In the genomic region with DNA sequence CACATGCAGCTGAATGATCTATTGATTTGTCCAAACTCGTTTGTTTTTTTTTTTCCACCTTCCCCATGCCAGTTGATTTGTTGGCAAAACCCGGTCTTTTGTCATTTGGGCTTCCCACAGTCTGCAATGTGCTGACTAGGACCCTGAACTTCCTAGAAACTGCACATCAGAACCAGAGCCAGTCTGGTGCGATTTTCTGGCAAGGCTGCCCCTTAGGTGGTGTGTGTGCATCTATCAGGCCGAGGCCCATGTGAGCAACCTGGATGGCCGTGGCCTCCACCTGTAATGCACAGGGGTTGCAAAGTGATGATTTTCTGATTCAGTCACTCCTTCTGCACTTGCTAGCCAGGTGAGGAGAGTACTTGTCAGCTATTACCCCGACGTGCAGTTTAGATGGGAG, we compare ENCODE assay signal across 19 cellular contexts. TPM values are rescaled to one million over a fixed set of nuclear protein-coding genes. Genes with fewer than 3 reads are reported as not detected.
DNase-seq lines count a peak whose midpoint lies in the region; ATAC-seq lines count a peak whose summit lies in the region.
"Had no signal": no experiment of that assay in that cellular context is flagged by ENCODE, and none has a peak within 500 bp of the region (broad histone marks: within the 10 kb centered on the region; RNA-seq: fewer than 3 reads in every experiment).

No MANE protein-coding gene starts in this region.

- no peak for DNase-seq in activated naive CD4-positive, alpha-beta T cell treated with anti-CD3 and anti-CD28 coated beads for 36 hours
- no peak for DNase-seq in activated naive CD4-positive, alpha-beta T cell treated with Interleukin-2 at 50 U/mL for 16 hours
- DNase-seq in activated CD4-positive, alpha-beta memory T cell treated with anti-CD3 and anti-CD28 coated beads for 36 hours: no peak
- no peak for DNase-seq in central memory CD8-positive, alpha-beta T cell (ENCODE audit: low spot score in 2 of 2)
- DNase-seq in NCI-H146 treated with DMSO at 0.1 percent for 48 hours (lab: John Stamatoyannopoulos, UW; ENCODE audit: unreplicated experiment) (no peak), HT-29 (ENCODE audit: low spot score) (no peak), NCI-H2196 (lab: John Stamatoyannopoulos, UW; ENCODE audit: unreplicated experiment) (no peak)
- DNase-seq: cerebellar nuclear complex; DMS79 treated with DMSO at 0.1 percent for 48 hours; effector CD4-positive, alpha-beta T cell; KG1; left ventricle myocardium superior; NCI-H187; NCI-H226; nucleus accumbens; PC-3; retina; thyroid gland had no signal

- intact Hi-C loops in activated naive CD4-positive, alpha-beta T cell treated with anti-CD3 and anti-CD28 coated beads for 36 hours (cut with micrococcal nuclease): loop anchor here (5.0 kb wide), 1 partner anchor 400 kb away; a partner anchor contains a TSS
- intact Hi-C loops in activated CD4-positive, alpha-beta memory T cell treated with anti-CD3 and anti-CD28 coated beads for 36 hours (cut with micrococcal nuclease): no loop called here

- CTCF ChIA-PET in activated naive CD4-positive, alpha-beta T cell treated with anti-CD3 and anti-CD28 coated beads for 36 hours (lab: Charles Lee): interaction anchor here (0.6 kb wide), 1 partner anchor 53 kb away, joined by 5 read pairs; no protein-coding TSS in a partner anchor
- CTCF ChIA-PET in activated CD4-positive, alpha-beta memory T cell treated with anti-CD3 and anti-CD28 coated beads for 36 hours (lab: Charles Lee): interaction anchor here (1.3 kb wide), 1 partner anchor 11 kb away, joined by 5 read pairs; no protein-coding TSS in a partner anchor

- H3K27me3 Mint-ChIP-seq in activated naive CD4-positive, alpha-beta T cell treated with anti-CD3 and anti-CD28 coated beads for 36 hours (ENCODE audit: low read depth): no peaks in the 10 kb centered on the region
- H3K27me3 Mint-ChIP-seq in activated CD4-positive, alpha-beta memory T cell treated with anti-CD3 and anti-CD28 coated beads for 36 hours: no peaks in the 10 kb centered on the region
- H3K27me3 Mint-ChIP-seq in central memory CD8-positive, alpha-beta T cell: no peaks in the 10 kb centered on the region
- H3K27me3 Mint-ChIP-seq in stimulated activated memory B cell treated with anti-CD40 and anti-IgM and Interleukin-4, amounts not matched to agents 10 μg/mL and 1 μg/mL and 100 μg/mL, for 72 hours: no peaks in the 10 kb centered on the region

- peak overlapping the region; percentile 25 for H3K27ac Mint-ChIP-seq in activated naive CD4-positive, alpha-beta T cell treated with anti-CD3 and anti-CD28 coated beads for 36 hours
- H3K27ac Mint-ChIP-seq in activated CD4-positive, alpha-beta memory T cell treated with anti-CD3 and anti-CD28 coated beads for 36 hours: peak overlapping the region; percentile 83
- peak overlapping the region; percentile 94 for H3K27ac Mint-ChIP-seq in central memory CD8-positive, alpha-beta T cell (ENCODE audit: low read depth)
- H3K27ac Mint-ChIP-seq in stimulated activated memory B cell treated with anti-CD40 and anti-IgM and Interleukin-4, amounts not matched to agents 10 μg/mL and 1 μg/mL and 100 μg/mL, for 72 hours: peak overlapping the region; percentile 87

- peaks cover 92% of the 10 kb centered on the region for H3K4me1 Mint-ChIP-seq in activated naive CD4-positive, alpha-beta T cell treated with anti-CD3 and anti-CD28 coated beads for 36 hours (ENCODE audit: low read depth)
- peaks cover 93% of the 10 kb centered on the region for H3K4me1 Mint-ChIP-seq in activated CD4-positive, alpha-beta memory T cell treated with anti-CD3 and anti-CD28 coated beads for 36 hours (ENCODE audit: low read depth)
- peaks cover 88% of the 10 kb centered on the region for H3K4me1 Mint-ChIP-seq in central memory CD8-positive, alpha-beta T cell
- peaks cover 92% of the 10 kb centered on the region for H3K4me1 Mint-ChIP-seq in stimulated activated memory B cell treated with anti-CD40 and anti-IgM and Interleukin-4, amounts not matched to agents 10 μg/mL and 1 μg/mL and 100 μg/mL, for 72 hours

- no peaks in the 10 kb centered on the region for H3K9me3 Mint-ChIP-seq in activated naive CD4-positive, alpha-beta T cell treated with anti-CD3 and anti-CD28 coated beads for 36 hours
- H3K9me3 Mint-ChIP-seq in activated CD4-positive, alpha-beta memory T cell treated with anti-CD3 and anti-CD28 coated beads for 36 hours: no peaks in the 10 kb centered on the region
- H3K9me3 Mint-ChIP-seq in central memory CD8-positive, alpha-beta T cell: no peaks in the 10 kb centered on the region
- no peaks in the 10 kb centered on the region for H3K9me3 Mint-ChIP-seq in stimulated activated memory B cell treated with anti-CD40 and anti-IgM and Interleukin-4, amounts not matched to agents 10 μg/mL and 1 μg/mL and 100 μg/mL, for 72 hours

- ATAC-seq in central memory CD8-positive, alpha-beta T cell (replicated peaks; ENCODE audit: extremely low read depth, poor library complexity, severe bottlenecking): no peak
- ATAC-seq in stimulated activated memory B cell treated with anti-CD40 and anti-IgM and Interleukin-4, amounts not matched to agents 10 μg/mL and 1 μg/mL and 100 μg/mL, for 72 hours: no peak
- ATAC-seq: left ventricle myocardium superior, PC-3 had no signal

- H3K36me3 Mint-ChIP-seq in activated naive CD4-positive, alpha-beta T cell treated with anti-CD3 and anti-CD28 coated beads for 36 hours (ENCODE audit: low read depth): peaks cover 13% of the 10 kb centered on the region
- peaks cover 23% of the 10 kb centered on the region for H3K36me3 Mint-ChIP-seq in activated CD4-positive, alpha-beta memory T cell treated with anti-CD3 and anti-CD28 coated beads for 36 hours
- H3K36me3 Mint-ChIP-seq in central memory CD8-positive, alpha-beta T cell (ENCODE audit: insufficient read depth): peaks cover 11% of the 10 kb centered on the region
- H3K36me3 Mint-ChIP-seq in stimulated activated memory B cell treated with anti-CD40 and anti-IgM and Interleukin-4, amounts not matched to agents 10 μg/mL and 1 μg/mL and 100 μg/mL, for 72 hours: peaks cover 51% of the 10 kb centered on the region

- H3K4me3 Mint-ChIP-seq in activated naive CD4-positive, alpha-beta T cell treated with anti-CD3 and anti-CD28 coated beads for 36 hours: no peak overlapping the region
- no peak overlapping the region for H3K4me3 Mint-ChIP-seq in activated CD4-positive, alpha-beta memory T cell treated with anti-CD3 and anti-CD28 coated beads for 36 hours
- H3K4me3 Mint-ChIP-seq in central memory CD8-positive, alpha-beta T cell: peak overlapping the region; percentile 80
- H3K4me3 Mint-ChIP-seq in stimulated activated memory B cell treated with anti-CD40 and anti-IgM and Interleukin-4, amounts not matched to agents 10 μg/mL and 1 μg/mL and 100 μg/mL, for 72 hours: no peak overlapping the region

- POLR2A ChIA-PET in activated CD4-positive, alpha-beta memory T cell treated with anti-CD3 and anti-CD28 coated beads for 36 hours (lab: Charles Lee): no interaction called here

RNA-seq across cellular contexts. Expression of a gene that starts 47.8 kb away (rescaled TPM):
- total RNA-seq in activated naive CD4-positive, alpha-beta T cell treated with anti-CD3 and anti-CD28 coated beads for 36 hours: 100 to 1,000 TPM; 106 to 113 TPM
- 10 to 100 TPM; 81.8 to 85.8 TPM for total RNA-seq in activated CD4-positive, alpha-beta memory T cell treated with anti-CD3 and anti-CD28 coated beads for 36 hours
- 29.1 and 31.2 TPM in 2 replicates for total RNA-seq in HT-29 (2014; rRNA removed; shearing (Covaris generic))

Comparison
In these comparisons a context has a peak if more than half of its experiments do, and no peak if none do; other contexts are left out.
1. H3K27ac Mint-ChIP-seq: peak in every context shown above with its lines; median percentile 94 in central memory CD8-positive, alpha-beta T cell; 87 in stimulated activated memory B cell treated with anti-CD40 and anti-IgM and Interleukin-4, amounts not matched to agents 10 μg/mL and 1 μg/mL and 100 μg/mL, for 72 hours; 83 in activated CD4-positive, alpha-beta memory T cell treated with anti-CD3 and anti-CD28 coated beads for 36 hours; 25 in activated naive CD4-positive, alpha-beta T cell treated with anti-CD3 and anti-CD28 coated beads for 36 hours.